In the genomic region with DNA sequence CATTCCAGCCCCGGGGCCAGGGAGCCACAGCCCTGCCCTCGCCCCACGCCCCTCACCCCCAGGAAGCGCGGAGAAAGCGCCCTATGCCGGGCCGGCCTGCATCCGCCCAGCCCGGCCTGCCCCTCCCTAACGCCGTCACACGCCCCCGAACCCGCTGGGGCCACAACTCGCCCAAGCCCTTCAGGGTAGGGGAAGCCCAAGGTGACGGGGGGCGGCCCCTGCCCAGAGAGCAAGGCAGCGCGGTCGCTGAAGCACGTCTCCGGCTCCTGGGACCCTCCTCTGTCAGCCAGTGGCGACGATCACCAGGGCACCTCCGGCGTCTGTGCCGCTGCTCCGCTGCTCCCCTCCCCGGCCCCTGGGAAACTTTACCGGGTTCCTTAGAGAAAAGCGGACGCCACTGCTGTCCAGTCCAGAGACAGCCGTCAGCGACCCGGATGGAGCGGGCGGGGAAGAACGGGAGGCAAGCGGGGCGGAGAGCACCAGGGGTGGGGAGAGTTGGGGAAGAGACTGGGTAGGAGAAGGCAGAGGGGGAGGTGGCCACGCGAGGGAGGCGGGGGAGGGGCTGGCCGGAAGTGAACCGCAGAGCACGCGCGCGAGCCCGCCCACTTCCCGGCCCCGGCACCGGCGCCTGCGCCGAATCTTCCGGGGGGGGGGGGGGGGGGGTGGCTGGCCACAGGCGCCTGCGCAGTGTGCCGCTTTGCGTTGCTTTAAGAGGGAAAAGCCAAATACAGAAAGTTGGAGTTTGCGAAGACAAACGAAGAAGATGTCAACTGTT, we compare ENCODE assay signal across 1 cellular context.
TF ChIP-seq lines count a peak whose summit lies in the region.

A gene with protein sequence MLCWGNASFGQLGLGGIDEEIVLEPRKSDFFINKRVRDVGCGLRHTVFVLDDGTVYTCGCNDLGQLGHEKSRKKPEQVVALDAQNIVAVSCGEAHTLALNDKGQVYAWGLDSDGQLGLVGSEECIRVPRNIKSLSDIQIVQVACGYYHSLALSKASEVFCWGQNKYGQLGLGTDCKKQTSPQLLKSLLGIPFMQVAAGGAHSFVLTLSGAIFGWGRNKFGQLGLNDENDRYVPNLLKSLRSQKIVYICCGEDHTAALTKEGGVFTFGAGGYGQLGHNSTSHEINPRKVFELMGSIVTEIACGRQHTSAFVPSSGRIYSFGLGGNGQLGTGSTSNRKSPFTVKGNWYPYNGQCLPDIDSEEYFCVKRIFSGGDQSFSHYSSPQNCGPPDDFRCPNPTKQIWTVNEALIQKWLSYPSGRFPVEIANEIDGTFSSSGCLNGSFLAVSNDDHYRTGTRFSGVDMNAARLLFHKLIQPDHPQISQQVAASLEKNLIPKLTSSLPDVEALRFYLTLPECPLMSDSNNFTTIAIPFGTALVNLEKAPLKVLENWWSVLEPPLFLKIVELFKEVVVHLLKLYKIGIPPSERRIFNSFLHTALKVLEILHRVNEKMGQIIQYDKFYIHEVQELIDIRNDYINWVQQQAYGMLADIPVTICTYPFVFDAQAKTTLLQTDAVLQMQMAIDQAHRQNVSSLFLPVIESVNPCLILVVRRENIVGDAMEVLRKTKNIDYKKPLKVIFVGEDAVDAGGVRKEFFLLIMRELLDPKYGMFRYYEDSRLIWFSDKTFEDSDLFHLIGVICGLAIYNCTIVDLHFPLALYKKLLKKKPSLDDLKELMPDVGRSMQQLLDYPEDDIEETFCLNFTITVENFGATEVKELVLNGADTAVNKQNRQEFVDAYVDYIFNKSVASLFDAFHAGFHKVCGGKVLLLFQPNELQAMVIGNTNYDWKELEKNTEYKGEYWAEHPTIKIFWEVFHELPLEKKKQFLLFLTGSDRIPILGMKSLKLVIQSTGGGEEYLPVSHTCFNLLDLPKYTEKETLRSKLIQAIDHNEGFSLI (minus strand): TSS at position 509 of the 775 bp plus-strand sequence. CDS start 2,175 bp downstream, outside the sequence.

TF ChIP-seq in K562, 482 proteins besides CTCF, POLR2A, EP300 and RAD21 (continued from another document and continues in another):
- TF ChIP-seq ZNF431 (CRISPR knock-in tag; IDR thresholded peaks at IDR 0.05) (no peak), ZEB2 (IDR thresholded peaks at IDR 0.05) (no peak), ZNF77 (CRISPR knock-in tag; IDR thresholded peaks at IDR 0.05) (no peak), ZFP30 (CRISPR knock-in tag; IDR thresholded peaks at IDR 0.05; ENCODE audit: borderline replicate concordance) (no peak), RBFOX2 (IDR thresholded peaks at IDR 0.05; ENCODE audit: low read depth, low read length) (peak; percentile 94), HES1 (IDR thresholded peaks at IDR 0.05; ENCODE audit: low read depth) (peak; percentile 84), POU5F1 (IDR thresholded peaks at IDR 0.05; ENCODE audit: borderline replicate concordance, low read depth, low read length, partially characterized antibody) (no peak), C11orf30 (IDR thresholded peaks at IDR 0.05; ENCODE audit: low read depth) (no peak), NFE2L1 (tag; IDR thresholded peaks at IDR 0.05; ENCODE audit: borderline replicate concordance, low read depth) (no peak), ZNF408 (CRISPR knock-in tag; IDR thresholded peaks at IDR 0.05; ENCODE audit: low read depth) (no peak), BHLHE40 (IDR thresholded peaks at IDR 0.05; ENCODE audit: low read length) (peak; percentile 86), MEIS2 (IDR thresholded peaks at IDR 0.05; ENCODE audit: partially characterized antibody) (no peak), MYC (IDR thresholded peaks at IDR 0.05; ENCODE audit: low read depth, low read length) (peak; percentile 92), MYC (CRISPR knock-in tag; IDR thresholded peaks at IDR 0.05; ENCODE audit: borderline replicate concordance, low read depth) (0 out of 2 replicates have a peak, but pooled peaks have one; percentile 62), ATF1 (CRISPR knock-in tag; IDR thresholded peaks at IDR 0.05) (no peak), ATF1 (tag; IDR thresholded peaks at IDR 0.05) (peak; percentile 78), ZBTB17 (CRISPR knock-in tag; IDR thresholded peaks at IDR 0.05) (no peak), SUPT5H (IDR thresholded peaks at IDR 0.05) (peak; percentile 91), KLF13 (tag; IDR thresholded peaks at IDR 0.05; ENCODE audit: borderline replicate concordance, low read depth) (peak; percentile 33; the same call in 1 of the 2 replicates), CHD7 (IDR thresholded peaks at IDR 0.05; ENCODE audit: low read depth, low read length) (peak; percentile 91), PBX2 (CRISPR knock-in tag; IDR thresholded peaks at IDR 0.05; ENCODE audit: low read depth) (no peak), PBX2 (tag; conservative IDR thresholded peaks at IDR 0.05; ENCODE audit: low read depth) (no peak), ZBTB26 (CRISPR knock-in tag; IDR thresholded peaks at IDR 0.05) (no peak), NCOA1 (IDR thresholded peaks at IDR 0.05; ENCODE audit: low read depth) (peak; percentile 31; the same call in 1 of the 2 replicates), ZBTB2 (IDR thresholded peaks at IDR 0.05) (peak; percentile 61; the same call in 1 of the 2 replicates), SMARCE1 (IDR thresholded peaks at IDR 0.05) (peak; percentile 48; the same call in 1 of the 2 replicates), GTF2F1 (IDR thresholded peaks at IDR 0.05; ENCODE audit: low read depth, low read length) (no peak), BRCA1 (IDR thresholded peaks at IDR 0.05) (no peak), BRCA1 (CRISPR knock-in tag; IDR thresholded peaks at IDR 0.05) (no peak), ZNF347 (CRISPR knock-in tag; IDR thresholded peaks at IDR 0.05; ENCODE audit: low read depth) (no peak)
- TF ChIP-seq, protein P1, sequence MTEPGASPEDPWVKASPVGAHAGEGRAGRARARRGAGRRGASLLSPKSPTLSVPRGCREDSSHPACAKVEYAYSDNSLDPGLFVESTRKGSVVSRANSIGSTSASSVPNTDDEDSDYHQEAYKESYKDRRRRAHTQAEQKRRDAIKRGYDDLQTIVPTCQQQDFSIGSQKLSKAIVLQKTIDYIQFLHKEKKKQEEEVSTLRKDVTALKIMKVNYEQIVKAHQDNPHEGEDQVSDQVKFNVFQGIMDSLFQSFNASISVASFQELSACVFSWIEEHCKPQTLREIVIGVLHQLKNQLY (CRISPR knock-in tag; conservative IDR thresholded peaks at IDR 0.05): 0 out of 4 replicates have a peak, but pooled peaks of 1 of the 2 experiments have one; percentile 59
- TF ChIP-seq, protein P2, sequence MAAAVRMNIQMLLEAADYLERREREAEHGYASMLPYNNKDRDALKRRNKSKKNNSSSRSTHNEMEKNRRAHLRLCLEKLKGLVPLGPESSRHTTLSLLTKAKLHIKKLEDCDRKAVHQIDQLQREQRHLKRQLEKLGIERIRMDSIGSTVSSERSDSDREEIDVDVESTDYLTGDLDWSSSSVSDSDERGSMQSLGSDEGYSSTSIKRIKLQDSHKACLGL (CRISPR knock-in tag; IDR thresholded peaks at IDR 0.05; ENCODE audit: borderline replicate concordance, poor library complexity, severe bottlenecking): no peak
